26 cellular contexts compared by ENCODE assay signal in the genomic region with DNA sequence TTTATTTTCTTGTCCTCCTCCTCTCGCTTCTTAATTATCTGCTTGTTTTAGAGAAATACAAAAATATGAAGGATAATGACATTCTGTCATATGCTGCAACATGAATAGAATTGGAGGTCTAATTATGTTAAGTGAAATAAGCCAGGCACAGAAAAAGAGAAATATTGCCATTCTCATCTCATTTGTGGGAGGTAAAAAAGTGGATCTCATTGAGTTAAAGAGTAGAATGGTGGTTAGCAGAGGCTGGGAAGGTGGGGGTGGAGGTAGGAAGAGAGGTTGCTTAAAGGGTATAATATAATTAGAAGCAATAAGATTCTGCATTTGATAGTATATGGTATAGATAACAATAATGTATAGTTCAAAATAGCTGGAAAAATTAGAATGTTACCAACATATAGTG.
"Had no signal": no experiment of that assay in that cellular context is flagged by ENCODE, and none has a peak within 500 bp of the region (broad histone marks: within the 10 kb centered on the region; RNA-seq: fewer than 3 reads in every experiment).

No MANE protein-coding gene starts in this region.

- H3K4me3 ChIP-seq: pancreas, prostate gland, right lobe of liver, sigmoid colon, stomach, thoracic aorta, thyroid gland, tibial nerve, upper lobe of left lung, vagina had no signal

- FAIRE-seq: pancreas, small intestine, urothelium cell line had no signal

- ATAC-seq: natural killer cell treated with Interleukin-12 subunit alpha and Interleukin-12 subunit beta and Interleukin-15 and Interleukin-18, amount 100 ng/mL, for 72 hours; stimulated activated effector memory CD8-positive, alpha-beta T cell treated with anti-CD3 and anti-CD28 coated beads, Interleukin-12 subunit alpha, Interleukin-12 subunit beta, amount 100 ng/mL, for 72 hours; stimulated activated naive B cell treated with anti-CD40 and anti-IgM and Interleukin-4, amounts not matched to agents 10 μg/mL and 1 μg/mL and 100 μg/mL, for 72 hours had no signal

- H3K36me3 ChIP-seq: neutrophil, pancreas, prostate gland, right lobe of liver, sigmoid colon, stomach, thoracic aorta, thyroid gland, tibial nerve, upper lobe of left lung, vagina had no signal

- H3K27ac ChIP-seq: neutrophil, pancreas, prostate gland, right lobe of liver, sigmoid colon, stomach, thoracic aorta, thyroid gland, tibial nerve, upper lobe of left lung, vagina had no signal

- H3K27me3 ChIP-seq: neutrophil, pancreas, right lobe of liver, sigmoid colon, stomach, thyroid gland, tibial nerve, upper lobe of left lung, vagina had no signal

- H3K9me3 ChIP-seq: neutrophil, pancreas, prostate gland, right lobe of liver, thoracic aorta, thyroid gland, upper lobe of left lung, vagina had no signal

- DNase-seq: nephron progenitor cell; nucleus accumbens; pancreas; retina; right cardiac atrium; right lobe of liver; sigmoid colon; small intestine; stimulated activated CD4-positive, alpha-beta T cell treated with anti-CD3 and anti-CD28 coated beads, Interleukin-15, amount 100 ng/mL, for 24 hours; stimulated activated CD4-positive, alpha-beta T cell treated with anti-CD3 and anti-CD28 coated beads, Interleukin-2, amount 100 ng/mL, for 24 hours; stimulated activated CD4-positive, alpha-beta T cell treated with anti-CD3 and anti-CD28 coated beads, Interleukin-2, amount 100 ng/mL, for 48 hours; stimulated activated CD4-positive, alpha-beta T cell treated with anti-CD3 and anti-CD28 coated beads, Interleukin-4, amount 100 ng/mL, for 24 hours; stimulated activated naive B cell treated with anti-CD40 and anti-IgM and Interleukin-4, amounts not matched to agents 10 μg/mL and 1 μg/mL and 100 μg/mL, for 72 hours; stimulated activated naive CD4-positive, alpha-beta T cell treated with Interleukin-2 at 50 U/mL for 16 hours; stomach; thyroid gland; trophoblast cell; upper lobe of left lung had no signal

- H3K4me1 ChIP-seq: prostate gland, right lobe of liver, sigmoid colon, stomach, thyroid gland, tibial nerve, upper lobe of left lung, vagina had no signal
